8 cellular contexts compared by ENCODE assay signal in genomic region chr9:14353222-14354056, GRCh38. TPM values are rescaled to one million over a fixed set of nuclear protein-coding genes. Genes with fewer than 3 reads are reported as not detected.
A peak's percentile ranks its signal among the peaks of the same experiment; 100 is the strongest.
DNase-seq lines count a peak whose midpoint lies in the region; ATAC-seq and TF ChIP-seq lines count a peak whose summit lies in the region.

No MANE protein-coding gene starts in this region.

- H3K9me3 ChIP-seq in neural progenitor cell (ENCODE audit: low read depth) (no peaks in the 10 kb centered on the region), stomach smooth muscle (ENCODE audit: control insufficient read depth in 2 of 2, low read length in 2 of 2) (no peaks in the 10 kb centered on the region)

- peaks cover 19% of the 10 kb centered on the region for H4K20me1 ChIP-seq in neural progenitor cell (ENCODE audit: low read depth)

- no peak overlapping the region for H3K9ac ChIP-seq in neural progenitor cell
- no peak overlapping the region for H3K9ac ChIP-seq in stomach smooth muscle (ENCODE audit: low read length in 2 of 2)

- H3K4me3 Mint-ChIP-seq in neural progenitor cell = peak overlapping the region; percentile 50

- H3K4me1 ChIP-seq in neural progenitor cell (peaks cover 20% of the 10 kb centered on the region), stomach smooth muscle (ENCODE audit: control insufficient read depth, insufficient read depth, low read length) (peaks cover 21% of the 10 kb centered on the region)

- peak overlapping the region; percentile 15 for H3K4me2 ChIP-seq in neural progenitor cell

- peak; percentile 76 for TF ChIP-seq CTCF in fibroblast of mammary gland (conservative IDR thresholded peaks at IDR 0.05; ENCODE audit: control insufficient read depth, insufficient read depth, low read depth, low read length)
- TF ChIP-seq CTCF in neural progenitor cell (IDR thresholded peaks at IDR 0.05) = peak; percentile 96

- H3K27ac ChIP-seq in neural progenitor cell (no peak overlapping the region), stomach smooth muscle (ENCODE audit: low read length) (peak overlapping the region; percentile 18)

- H3K36me3 Mint-ChIP-seq in neural progenitor cell = no peaks in the 10 kb centered on the region

- no peaks in the 10 kb centered on the region for H3F3A ChIP-seq in neural progenitor cell (ENCODE audit: low read depth)

- H3K36me3 ChIP-seq in neural progenitor cell (no peaks in the 10 kb centered on the region), stomach smooth muscle (ENCODE audit: control insufficient read depth in 2 of 2, insufficient read depth in 2 of 2, low read length in 2 of 2) (no peaks in the 10 kb centered on the region)

- peaks cover 41% of the 10 kb centered on the region for H3K27me3 Mint-ChIP-seq in neural progenitor cell (ENCODE audit: insufficient read depth, low read depth)

- no peak overlapping the region for H3K4me3 ChIP-seq in fibroblast of mammary gland (ENCODE audit: control insufficient read depth, low read depth, low read length)
- no peak overlapping the region for H3K4me3 ChIP-seq in neural progenitor cell
- H3K4me3 ChIP-seq in stomach smooth muscle (ENCODE audit: low read length in 2 of 2) = peak overlapping the region; percentile 64 to 69

- peak; percentile 84 for ATAC-seq in GM21529 (IDR thresholded peaks at IDR 0.05; ENCODE audit: unreplicated experiment)

- peak; percentile 86 for DNase-seq in DMS79 (lab: John Stamatoyannopoulos, UW)
- DNase-seq in HuH-7.5 (ENCODE audit: low spot score) = peak; percentile 75
- DNase-seq in activated T-helper 1 cell treated with Interleukin-2 at 50 U/mL for 16 hours (ENCODE audit: low read depth) = peak; percentile 36
- peak; percentile 76 for DNase-seq in fibroblast of mammary gland (ENCODE audit: low read depth)
- peak; percentile 93 for DNase-seq in neural progenitor cell (ENCODE audit: low spot score)

- H2AFZ ChIP-seq in neural progenitor cell (replicated peaks) = no peak overlapping the region

- H3K9me3 Mint-ChIP-seq in neural progenitor cell = no peaks in the 10 kb centered on the region

- H3K4me1 Mint-ChIP-seq in neural progenitor cell = peaks cover 42% of the 10 kb centered on the region

- no peaks in the 10 kb centered on the region for H3K79me2 ChIP-seq in neural progenitor cell (ENCODE audit: low read depth)

- peak overlapping the region; percentile 23 for H3K27ac Mint-ChIP-seq in neural progenitor cell

- H3K27me3 ChIP-seq in neural progenitor cell (peaks cover 65% of the 10 kb centered on the region), stomach smooth muscle (ENCODE audit: control insufficient read depth in 1 of 2, insufficient read depth in 2 of 2, low read length in 2 of 2) (peaks cover 10 to 17% of the 10 kb centered on the region in 2 donors)

TF ChIP-seq in PFSK-1, 5 proteins besides CTCF, POLR2A, EP300 and RAD21:
- TF ChIP-seq TAF1 (IDR thresholded peaks at IDR 0.05; ENCODE audit: borderline replicate concordance, insufficient read depth, low read length) (no peak), FOXP2 (optimal IDR thresholded peaks at IDR 0.05; ENCODE audit: borderline replicate concordance, extremely low read depth, extremely low read length, insufficient read depth) (peak; percentile 34)

RNA-seq across cellular contexts. Expression of gene NFIB, which starts 39.5 kb away (rescaled TPM):
- polyA plus RNA-seq in PFSK-1 (2012; ENCODE audit: insufficient read length, low read depth) = 16.6 TPM
- total RNA-seq in neural progenitor cell (ENCODE audit: low replicate concordance) = 0.30 and 0.40 TPM in 2 replicates

Comparison
In these comparisons a context has a peak if more than half of its experiments do, and no peak if none do; other contexts are left out.
1. DNase-seq: peak in every context shown above with its lines; median percentile 93 in neural progenitor cell; 86 in DMS79; 76 in fibroblast of mammary gland; 75 in HuH-7.5; 36 in activated T-helper 1 cell treated with Interleukin-2 at 50 U/mL for 16 hours.
2. H3K4me3 ChIP-seq: peak in stomach smooth muscle (2 of 2); none in fibroblast of mammary gland (single experiment) and neural progenitor cell (single experiment).